ENCODE assay signal across 8 cellular contexts in genomic region chr1:156572663-156573018, GRCh38. TPM values are rescaled to one million over a fixed set of nuclear protein-coding genes. Genes with fewer than 3 reads are reported as not detected.
DNase-seq lines count a peak whose midpoint lies in the region; ATAC-seq and TF ChIP-seq lines count a peak whose summit lies in the region.

No MANE protein-coding gene starts in this region.

- POLR2A ChIA-PET in CD4-positive, alpha-beta T cell (lab: Charles Lee), result interaction anchor here (1.4 to 2.0 kb wide), 4 partner anchors 9 to 72 kb away, joined by 4 to 15 read pairs (median 6); partner anchors contain the start of genes MEF2D and NAXE

- H3K27me3 ChIP-seq in CD4-positive, alpha-beta T cell (ENCODE audit: control insufficient read depth, insufficient read depth, low read length), result peaks cover 30% of the 10 kb centered on the region
- peaks cover 2% of the 10 kb centered on the region; the same call in 1 of the 2 replicates for H3K27me3 ChIP-seq in MG63

- intact Hi-C loops in CD4-positive, alpha-beta T cell (cut with DNase I, micrococcal nuclease), result no loop called here
- intact Hi-C loops in dendritic cell treated with granulocyte-macrophage colony-stimulating factor and Interleukin-4, amounts not matched to agents 40 ng/mL and 50 ng/mL, for 4 days (cut with micrococcal nuclease), result loop anchor here (5.0 kb wide), 2 partner anchors 70 to 90 kb away; partner anchors contain the start of gene MEF2D

- H3K9me3 Mint-ChIP-seq in CD4-positive, alpha-beta T cell, result no peaks in the 10 kb centered on the region
- H3K9me3 Mint-ChIP-seq in dendritic cell treated with granulocyte-macrophage colony-stimulating factor and Interleukin-4, amounts not matched to agents 40 ng/mL and 50 ng/mL, for 4 days, result no peaks in the 10 kb centered on the region
- H3K9me3 Mint-ChIP-seq in osteocyte (ENCODE audit: unreplicated experiment), result no peaks in the 10 kb centered on the region

- H3K9me3 ChIP-seq in CD4-positive, alpha-beta T cell (ENCODE audit: control insufficient read depth, low read length), result no peaks in the 10 kb centered on the region
- no peaks in the 10 kb centered on the region for H3K9me3 ChIP-seq in MG63

- ATAC-seq in CD4-positive, alpha-beta T cell (ENCODE audit: poor library complexity), result no peak
- no peak for ATAC-seq in HG02970 (IDR thresholded peaks at IDR 0.05; ENCODE audit: low FRiP score, unreplicated experiment)

- H3K27ac ChIP-seq in CD4-positive, alpha-beta T cell (ENCODE audit: low read depth, low read length), result no peak overlapping the region

- CTCF ChIA-PET in CD4-positive, alpha-beta T cell (lab: Charles Lee), result interaction anchor here (1.1 to 3.3 kb wide), 2 partner anchors 36 to 92 kb away, joined by 3 to 9 read pairs; no protein-coding TSS in a partner anchor

- peaks cover 17% of the 10 kb centered on the region for H3K4me1 Mint-ChIP-seq in CD4-positive, alpha-beta T cell (ENCODE audit: low read depth)
- peaks cover 33% of the 10 kb centered on the region for H3K4me1 Mint-ChIP-seq in dendritic cell treated with granulocyte-macrophage colony-stimulating factor and Interleukin-4, amounts not matched to agents 40 ng/mL and 50 ng/mL, for 4 days (ENCODE audit: low read depth)
- H3K4me1 Mint-ChIP-seq in osteocyte (ENCODE audit: unreplicated experiment), result peaks cover 24% of the 10 kb centered on the region

- H3K27me3 Mint-ChIP-seq in CD4-positive, alpha-beta T cell, result peaks cover 38% of the 10 kb centered on the region
- peaks cover 6% of the 10 kb centered on the region for H3K27me3 Mint-ChIP-seq in dendritic cell treated with granulocyte-macrophage colony-stimulating factor and Interleukin-4, amounts not matched to agents 40 ng/mL and 50 ng/mL, for 4 days
- peaks cover 16% of the 10 kb centered on the region for H3K27me3 Mint-ChIP-seq in osteocyte (ENCODE audit: unreplicated experiment)

- H3K36me3 Mint-ChIP-seq in CD4-positive, alpha-beta T cell (ENCODE audit: low read depth), result no peaks in the 10 kb centered on the region
- H3K36me3 Mint-ChIP-seq in dendritic cell treated with granulocyte-macrophage colony-stimulating factor and Interleukin-4, amounts not matched to agents 40 ng/mL and 50 ng/mL, for 4 days (ENCODE audit: low read depth), result no peaks in the 10 kb centered on the region
- H3K36me3 Mint-ChIP-seq in osteocyte (ENCODE audit: unreplicated experiment), result no peaks in the 10 kb centered on the region

- no peak overlapping the region for H3K27ac Mint-ChIP-seq in CD4-positive, alpha-beta T cell
- peak overlapping the region; percentile 33 for H3K27ac Mint-ChIP-seq in dendritic cell treated with granulocyte-macrophage colony-stimulating factor and Interleukin-4, amounts not matched to agents 40 ng/mL and 50 ng/mL, for 4 days
- H3K27ac Mint-ChIP-seq in osteocyte (ENCODE audit: unreplicated experiment), result peak overlapping the region; percentile 87

- H3K4me3 Mint-ChIP-seq in CD4-positive, alpha-beta T cell, result peak overlapping the region; percentile 82
- H3K4me3 Mint-ChIP-seq in dendritic cell treated with granulocyte-macrophage colony-stimulating factor and Interleukin-4, amounts not matched to agents 40 ng/mL and 50 ng/mL, for 4 days, result peak overlapping the region; percentile 76
- peak overlapping the region; percentile 94 for H3K4me3 Mint-ChIP-seq in osteocyte (ENCODE audit: unreplicated experiment)

- H3K36me3 ChIP-seq in MG63, result peaks cover 24% of the 10 kb centered on the region

- TF ChIP-seq CTCF in CD4-positive, alpha-beta T cell (IDR thresholded peaks at IDR 0.05), result no peak
- no peak for TF ChIP-seq CTCF in osteocyte (IDR thresholded peaks at IDR 0.05)

- no peak for DNase-seq in CD4-positive, alpha-beta T cell
- DNase-seq in MG63, result no peak
- DNase-seq in osteocyte (ENCODE audit: extremely low spot score, unreplicated experiment), result no peak
- no peak for DNase-seq in AG08395 (ENCODE audit: low spot score)
- DNase-seq in ureter (ENCODE audit: low spot score), result no peak
- DNase-seq in iPS-NIHi7 (ENCODE audit: extremely low spot score), result no peak

- peak overlapping the region; percentile 95 for H3K4me3 ChIP-seq in MG63

RNA-seq across cellular contexts. Expression of gene IQGAP3, which starts 0.3 kb away (rescaled TPM):
- not detected for total RNA-seq in CD4-positive, alpha-beta T cell
- 18.7 and 20.7 TPM in 2 replicates for total RNA-seq in MG63 (2014; rRNA removed; shearing (Covaris generic); ENCODE audit: low replicate concordance)
- 8.6 and 9.8 TPM in 2 replicates for total RNA-seq in osteocyte
- 0.68 TPM for total RNA-seq in ureter

RNA-seq across cellular contexts. Expression of gene TTC24, which starts 6.9 kb away (rescaled TPM):
- 1 to 10 TPM; 5.7 to 8.1 TPM for total RNA-seq in CD4-positive, alpha-beta T cell
- total RNA-seq in MG63 (2014; rRNA removed; shearing (Covaris generic); ENCODE audit: low replicate concordance), result not detected in 2 replicates
- not detected in 2 replicates for total RNA-seq in osteocyte
- not detected for total RNA-seq in ureter

RNA-seq across cellular contexts. Expression of gene NAXE, which starts 18.9 kb away (rescaled TPM):
- total RNA-seq in CD4-positive, alpha-beta T cell, result 10 to 100 TPM; 23.3 to 27.8 TPM
- total RNA-seq in MG63 (2014; rRNA removed; shearing (Covaris generic); ENCODE audit: low replicate concordance), result 105 and 170 TPM in 2 replicates
- total RNA-seq in osteocyte (59.2 and 63.4 TPM in 2 replicates), ureter (119 TPM)

RNA-seq across cellular contexts. Expression of gene GPATCH4, which starts 28.6 kb away (rescaled TPM):
- 10 to 100 TPM; 35.3 to 36.3 TPM for total RNA-seq in CD4-positive, alpha-beta T cell
- 10.0 and 48.6 TPM in 2 replicates for total RNA-seq in MG63 (2014; rRNA removed; shearing (Covaris generic); ENCODE audit: low replicate concordance)
- total RNA-seq in osteocyte (17.2 and 20.6 TPM in 2 replicates), ureter (42.5 TPM)

RNA-seq across cellular contexts. Expression of gene HAPLN2, which starts 46.6 kb away (rescaled TPM):
- total RNA-seq in CD4-positive, alpha-beta T cell, result under 1 TPM; 0.44 to 0.56 TPM
- not detected in 2 replicates for total RNA-seq in MG63 (2014; rRNA removed; shearing (Covaris generic); ENCODE audit: low replicate concordance)
- total RNA-seq in osteocyte (0.35 TPM in 1 of 2 replicates, not detected in the other), ureter (5.6 TPM)
